1 cellular context compared by ENCODE assay signal in the genomic region with DNA sequence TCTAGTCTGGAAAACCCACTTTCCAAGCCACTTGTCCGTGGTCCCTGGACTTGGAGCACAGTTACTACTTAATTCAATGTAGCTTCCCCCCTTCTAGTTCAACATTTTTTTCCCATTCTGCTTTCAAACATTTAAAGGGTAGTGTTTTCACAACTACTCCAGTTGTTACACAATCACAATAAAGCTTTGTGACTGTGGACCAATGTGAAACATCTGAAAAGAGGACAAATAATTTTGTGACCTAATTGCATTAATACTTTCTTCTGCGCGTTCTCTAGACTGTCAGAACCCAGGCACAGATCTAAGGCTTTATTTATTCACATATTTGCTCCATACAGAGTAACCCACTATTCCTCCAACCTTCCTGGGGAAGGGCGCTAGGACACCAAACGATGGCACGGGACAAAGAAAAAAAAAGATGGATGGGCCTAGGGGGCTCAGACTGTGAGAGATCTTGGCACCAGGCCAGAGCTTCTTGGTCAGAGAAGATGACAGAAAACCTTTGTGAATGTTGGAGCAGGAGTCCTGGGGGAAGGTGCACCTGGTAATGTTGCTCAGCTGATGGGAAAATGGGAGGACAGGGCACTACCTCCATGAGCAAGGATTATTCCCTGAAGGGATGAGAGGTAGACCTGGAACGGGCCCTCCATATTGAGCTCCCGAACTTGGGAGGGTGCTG.
TF ChIP-seq lines count a peak whose summit lies in the region.

No MANE protein-coding gene starts in this region.

TF ChIP-seq in K562, 482 proteins besides CTCF, POLR2A, EP300 and RAD21:
- TF ChIP-seq NFIC (IDR thresholded peaks at IDR 0.05) (peak; percentile 84), ZNF511 (CRISPR knock-in tag; IDR thresholded peaks at IDR 0.05) (no peak)
